ENCODE assay signal across 6 cellular contexts in genomic region chr14:64539186-64539552, GRCh38. TPM values are rescaled to one million over a fixed set of nuclear protein-coding genes. Genes with fewer than 3 reads are reported as not detected.
DNase-seq lines count a peak whose midpoint lies in the region; ATAC-seq, FAIRE-seq and TF ChIP-seq lines count a peak whose summit lies in the region.

No MANE protein-coding gene starts in this region.

- DNase-seq in HK-2 (ENCODE audit: unreplicated experiment), result peak; percentile 49
- DNase-seq in bronchial epithelial cell (ENCODE audit: low read depth), result peak; percentile 42
- no peak for DNase-seq in progenitor cell of endocrine pancreas (ENCODE audit: low spot score, unreplicated experiment)
- no peak for DNase-seq in nucleus accumbens (lab: John Stamatoyannopoulos, UW)
- DNase-seq in DMS53 (lab: John Stamatoyannopoulos, UW), result no peak

- TF ChIP-seq CTCF in bronchial epithelial cell (IDR thresholded peaks at IDR 0.05; ENCODE audit: insufficient read depth, low read length, severe bottlenecking), result no peak
- no peak for TF ChIP-seq CTCF in progenitor cell of endocrine pancreas (IDR thresholded peaks at IDR 0.05; ENCODE audit: unreplicated experiment)

- H3K4me3 Mint-ChIP-seq in progenitor cell of endocrine pancreas (ENCODE audit: low read depth), result peak overlapping the region; percentile 96

- FAIRE-seq in bronchial epithelial cell (lab: Jason Lieb, UNC), result no peak

- H3K36me3 ChIP-seq in bronchial epithelial cell (ENCODE audit: control insufficient read depth, insufficient read depth, low read length), result no peaks in the 10 kb centered on the region

- peaks cover 6% of the 10 kb centered on the region for H3K4me1 Mint-ChIP-seq in progenitor cell of endocrine pancreas (ENCODE audit: low read depth)

- H3K27ac Mint-ChIP-seq in progenitor cell of endocrine pancreas, result peak overlapping the region; percentile 89

- H3K27me3 Mint-ChIP-seq in progenitor cell of endocrine pancreas, result peaks cover 2% of the 10 kb centered on the region

- H3K27me3 ChIP-seq in bronchial epithelial cell (ENCODE audit: control insufficient read depth, insufficient read depth, low read length), result peaks cover 18% of the 10 kb centered on the region

- H3K36me3 Mint-ChIP-seq in progenitor cell of endocrine pancreas (ENCODE audit: insufficient read depth), result peaks cover 3% of the 10 kb centered on the region

- peak overlapping the region; percentile 42 for H3K4me3 ChIP-seq in bronchial epithelial cell (ENCODE audit: low read depth, low read length)

- peaks cover 11% of the 10 kb centered on the region for H3K9me3 Mint-ChIP-seq in progenitor cell of endocrine pancreas (ENCODE audit: low read depth)

- no peak for ATAC-seq in HG03521 (IDR thresholded peaks at IDR 0.05; ENCODE audit: unreplicated experiment)

RNA-seq across cellular contexts. Expression of gene HSPA2, which starts 1.4 kb away (rescaled TPM):
- total RNA-seq in bronchial epithelial cell (1.6 and 4.2 TPM in 2 replicates), progenitor cell of endocrine pancreas (2.7 and 2.9 TPM in 2 replicates)

RNA-seq across cellular contexts. Expression of gene PPP1R36, which starts 10.6 kb away (rescaled TPM):
- total RNA-seq in bronchial epithelial cell, result 0.51 and 1.1 TPM in 2 replicates
- total RNA-seq in progenitor cell of endocrine pancreas, result 0.53 and 0.79 TPM in 2 replicates

RNA-seq across cellular contexts. Expression of gene ZBTB1, which starts 34.6 kb away (rescaled TPM):
- total RNA-seq in bronchial epithelial cell, result 36.1 and 39.5 TPM in 2 replicates
- 43.6 and 44.5 TPM in 2 replicates for total RNA-seq in progenitor cell of endocrine pancreas

RNA-seq across cellular contexts. Expression of gene ZBTB25, which starts 35.5 kb away (rescaled TPM):
- 4.1 and 4.7 TPM in 2 replicates for total RNA-seq in bronchial epithelial cell
- 11.7 and 11.8 TPM in 2 replicates for total RNA-seq in progenitor cell of endocrine pancreas

Comparison
In these comparisons a context has a peak if more than half of its experiments do, and no peak if none do; other contexts are left out.
1. DNase-seq: peak in HK-2 (single experiment) and bronchial epithelial cell (single experiment); none in progenitor cell of endocrine pancreas (single experiment), nucleus accumbens (0 of 56) and DMS53 (single experiment).